23 cellular contexts compared by ENCODE assay signal in the genomic region with DNA sequence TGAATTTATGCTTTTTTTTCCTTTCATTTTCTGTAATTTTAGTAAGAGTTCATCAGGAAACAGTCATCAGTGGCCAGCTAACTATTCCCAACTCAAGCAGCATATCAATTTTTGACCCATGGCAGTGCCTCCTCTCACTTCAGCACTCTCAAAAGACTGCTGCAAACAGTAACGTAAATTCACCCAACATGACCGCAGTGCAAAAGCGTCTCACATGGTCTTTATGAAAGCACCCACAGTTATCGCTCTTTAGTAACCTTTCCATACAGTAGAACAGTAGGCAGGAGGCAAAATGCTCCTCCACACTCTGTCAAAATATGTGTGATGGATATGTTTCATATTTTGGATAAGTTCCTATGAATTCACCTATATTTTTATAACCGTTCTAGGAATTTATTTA. TPM values are rescaled to one million over a fixed set of nuclear protein-coding genes. Genes with fewer than 3 reads are reported as not detected.
DNase-seq lines count a peak whose midpoint lies in the region; ATAC-seq and TF ChIP-seq lines count a peak whose summit lies in the region.
"Had no signal": no experiment of that assay in that cellular context is flagged by ENCODE, and none has a peak within 500 bp of the region (broad histone marks: within the 10 kb centered on the region; RNA-seq: fewer than 3 reads in every experiment).

No MANE protein-coding gene starts in this region.

- no peak overlapping the region for H3T11ph ChIP-seq in H9 (ENCODE audit: low read length)

- no peak overlapping the region for H2BK5ac ChIP-seq in H9 (ENCODE audit: insufficient read length, low read length)

- no peak for DNase-seq in activated CD4-positive, alpha-beta T cell treated with anti-CD3 and anti-CD28 coated beads for 36 hours
- DNase-seq in activated CD4-positive, alpha-beta T cell treated with anti-CD3 and anti-CD28 coated beads, Interleukin-2, amount 50 U/mL, for 48 hours: no peak
- DNase-seq in H9 (no peak), HuH-7 (ENCODE audit: low spot score) (no peak), GM13977 (ENCODE audit: low spot score) (no peak), KG1 (lab: John Stamatoyannopoulos, UW) (no peak)
- no peak for DNase-seq in activated T-helper 2 cell treated with anti-CD3 and anti-CD28 coated beads, Interferon-gamma antibody, Interleukin-2, Interleukin-4, amounts not matched to agents 10 μg/mL and 5 μg/mL and 100 μg/mL, durations not matched to agents 14 hours and 24 hours and 36 hours (ENCODE audit: low spot score)
- DNase-seq in natural killer cell treated with Interleukin-12 subunit alpha and Interleukin-12 subunit beta and Interleukin-15 and Interleukin-18, amount 100 ng/mL, for 72 hours (ENCODE audit: low spot score): no peak
- DNase-seq: 8988T; activated CD4-positive, CD25-positive, alpha-beta regulatory T cell treated with anti-CD3 and anti-CD28 coated beads, Interleukin-2, amount 50 U/mL, for 72 hours; activated CD8-positive, alpha-beta memory T cell treated with anti-CD3 and anti-CD28 coated beads, Interleukin-2, amount 50 U/mL, for 4 hours; activated naive CD4-positive, alpha-beta T cell treated with Interleukin-2 at 50 U/mL for 16 hours; GF-D8; kidney glomerular epithelial cell; NCI-H1048; NCI-H2107; NK-92 treated with Interleukin-12 subunit alpha and Interleukin-12 subunit beta, amount 100 ng/mL, for 24 hours; pancreas; right cardiac atrium; RPMI8226 had no signal

- no peak overlapping the region for H3K14ac ChIP-seq in H9 (ENCODE audit: insufficient read depth, low read length)

- no peak overlapping the region for H2BK120ac ChIP-seq in H9 (ENCODE audit: low read depth, low read length, poor library complexity, severe bottlenecking)

- intact Hi-C loops in activated CD4-positive, alpha-beta T cell treated with anti-CD3 and anti-CD28 coated beads for 36 hours (cut with DNase I, micrococcal nuclease): no loop called here
- intact Hi-C loops in activated T-helper 2 cell treated with anti-CD3 and anti-CD28 coated beads, Interferon-gamma antibody, Interleukin-2, Interleukin-4, amounts not matched to agents 10 μg/mL and 5 μg/mL and 100 μg/mL, durations not matched to agents 14 hours and 24 hours and 36 hours (cut with micrococcal nuclease): no loop called here

- H3K4me3 Mint-ChIP-seq in activated CD4-positive, alpha-beta T cell treated with anti-CD3 and anti-CD28 coated beads for 36 hours: peak overlapping the region; percentile 29
- no peak overlapping the region for H3K4me3 Mint-ChIP-seq in H9
- peak overlapping the region; percentile 11 for H3K4me3 Mint-ChIP-seq in activated T-helper 2 cell treated with anti-CD3 and anti-CD28 coated beads, Interferon-gamma antibody, Interleukin-2, Interleukin-4, amounts not matched to agents 10 μg/mL and 5 μg/mL and 100 μg/mL, durations not matched to agents 14 hours and 24 hours and 36 hours (ENCODE audit: low read depth)
- H3K4me3 Mint-ChIP-seq in natural killer cell treated with Interleukin-12 subunit alpha and Interleukin-12 subunit beta and Interleukin-15 and Interleukin-18, amount 100 ng/mL, for 72 hours: peak overlapping the region; percentile 45

- WGBS in H9 (ENCODE audit: extremely low coverage, insufficient read length, low lambda C conversion rate): no CpG with 5 or more reads among the region's 5 CpGs

- H3K23me2 ChIP-seq in H9 (ENCODE audit: insufficient read length, low read depth, low read length, poor library complexity, severe bottlenecking): no peaks in the 10 kb centered on the region

- no peaks in the 10 kb centered on the region for H4K20me1 ChIP-seq in H9 (ENCODE audit: control insufficient read depth, insufficient read depth, insufficient read length)

- no peak overlapping the region for H4K5ac ChIP-seq in H9 (ENCODE audit: insufficient read length, low read depth, low read length)

- H3K9me3 Mint-ChIP-seq in activated CD4-positive, alpha-beta T cell treated with anti-CD3 and anti-CD28 coated beads for 36 hours (ENCODE audit: low read depth): no peaks in the 10 kb centered on the region
- H3K9me3 Mint-ChIP-seq in H9: no peaks in the 10 kb centered on the region
- no peaks in the 10 kb centered on the region for H3K9me3 Mint-ChIP-seq in activated T-helper 2 cell treated with anti-CD3 and anti-CD28 coated beads, Interferon-gamma antibody, Interleukin-2, Interleukin-4, amounts not matched to agents 10 μg/mL and 5 μg/mL and 100 μg/mL, durations not matched to agents 14 hours and 24 hours and 36 hours
- H3K9me3 Mint-ChIP-seq in natural killer cell treated with Interleukin-12 subunit alpha and Interleukin-12 subunit beta and Interleukin-15 and Interleukin-18, amount 100 ng/mL, for 72 hours: peaks cover 3% of the 10 kb centered on the region

- no peak overlapping the region for H2AFZ ChIP-seq in H9 (ENCODE audit: low read length)

- H3K27ac Mint-ChIP-seq in activated CD4-positive, alpha-beta T cell treated with anti-CD3 and anti-CD28 coated beads for 36 hours: peak overlapping the region; percentile 69
- peak overlapping the region in 2 of 3 experiments; percentile 29 to 78; a peak in 4 of 7 replicates for H3K27ac Mint-ChIP-seq in H9
- no peak overlapping the region for H3K27ac Mint-ChIP-seq in activated T-helper 2 cell treated with anti-CD3 and anti-CD28 coated beads, Interferon-gamma antibody, Interleukin-2, Interleukin-4, amounts not matched to agents 10 μg/mL and 5 μg/mL and 100 μg/mL, durations not matched to agents 14 hours and 24 hours and 36 hours
- H3K27ac Mint-ChIP-seq in natural killer cell treated with Interleukin-12 subunit alpha and Interleukin-12 subunit beta and Interleukin-15 and Interleukin-18, amount 100 ng/mL, for 72 hours: peak overlapping the region; percentile 38 to 45

- H2AK5ac ChIP-seq in H9 (ENCODE audit: insufficient read length, low read length): no peak overlapping the region

- no peaks in the 10 kb centered on the region for H3K9me3 ChIP-seq in H9 (ENCODE audit: control insufficient read depth, low read depth, low read length)
- H3K9me3 ChIP-seq: pancreas, suprapubic skin, vagina had no signal

- CTCF ChIA-PET in activated CD4-positive, alpha-beta T cell treated with anti-CD3 and anti-CD28 coated beads for 36 hours (lab: Charles Lee): interaction anchor here (1.0 to 1.1 kb wide), 3 partner anchors 9 to 37 kb away, joined by 3 to 4 read pairs (median 3); no protein-coding TSS in a partner anchor

- no peak overlapping the region for H2BK12ac ChIP-seq in H9 (ENCODE audit: insufficient read length, low read depth, low read length)

- no peak overlapping the region for H3K27ac ChIP-seq in H9 (ENCODE audit: insufficient read length, low read depth, low read length)
- H3K27ac ChIP-seq: pancreas, suprapubic skin, vagina had no signal

- peaks cover 4% of the 10 kb centered on the region for H3K36me3 Mint-ChIP-seq in activated CD4-positive, alpha-beta T cell treated with anti-CD3 and anti-CD28 coated beads for 36 hours (ENCODE audit: low read depth)
- H3K36me3 Mint-ChIP-seq in H9 (ENCODE audit: insufficient read depth in 1 of 3, low read depth in 3 of 3): no peaks in the 10 kb centered on the region; a peak in 1 of 7 replicates
- H3K36me3 Mint-ChIP-seq in activated T-helper 2 cell treated with anti-CD3 and anti-CD28 coated beads, Interferon-gamma antibody, Interleukin-2, Interleukin-4, amounts not matched to agents 10 μg/mL and 5 μg/mL and 100 μg/mL, durations not matched to agents 14 hours and 24 hours and 36 hours (ENCODE audit: low read depth): peaks cover 35% of the 10 kb centered on the region
- H3K36me3 Mint-ChIP-seq in natural killer cell treated with Interleukin-12 subunit alpha and Interleukin-12 subunit beta and Interleukin-15 and Interleukin-18, amount 100 ng/mL, for 72 hours: no peaks in the 10 kb centered on the region

- ATAC-seq in activated CD4-positive, alpha-beta T cell treated with anti-CD3 and anti-CD28 coated beads for 36 hours: no peak
- ATAC-seq in natural killer cell treated with Interleukin-12 subunit alpha and Interleukin-12 subunit beta and Interleukin-15 and Interleukin-18, amount 100 ng/mL, for 72 hours: no peak
- ATAC-seq: pancreas, right cardiac atrium, SK-N-SH treated with all-trans-retinoic acid at 6 μM for 48 hours had no signal

- no peak overlapping the region for H3K9ac ChIP-seq in H9 (ENCODE audit: extremely low read depth, insufficient read length, low read length)

- H4K8ac ChIP-seq in H9 (replicated peaks; ENCODE audit: insufficient read length, low read depth, low read length): no peak overlapping the region

- no peak overlapping the region for H3K4me2 ChIP-seq in H9 (ENCODE audit: insufficient read depth, insufficient read length, low read length)

- no peak for TF ChIP-seq CTCF in H9 (conservative IDR thresholded peaks at IDR 0.05)
- no peak for TF ChIP-seq CTCF in GM13977 (IDR thresholded peaks at IDR 0.05; ENCODE audit: extremely low read depth, insufficient read depth, missing control alignments)

- H3K27me3 ChIP-seq in H9 (ENCODE audit: insufficient read depth, low read length): no peaks in the 10 kb centered on the region
- H3K27me3 ChIP-seq: pancreas, suprapubic skin, vagina had no signal

- peaks cover 81% of the 10 kb centered on the region for H3K4me1 Mint-ChIP-seq in activated CD4-positive, alpha-beta T cell treated with anti-CD3 and anti-CD28 coated beads for 36 hours
- peaks cover 26 to 35% of the 10 kb centered on the region in 2 experiments for H3K4me1 Mint-ChIP-seq in H9
- peaks cover 51% of the 10 kb centered on the region for H3K4me1 Mint-ChIP-seq in activated T-helper 2 cell treated with anti-CD3 and anti-CD28 coated beads, Interferon-gamma antibody, Interleukin-2, Interleukin-4, amounts not matched to agents 10 μg/mL and 5 μg/mL and 100 μg/mL, durations not matched to agents 14 hours and 24 hours and 36 hours (ENCODE audit: low read depth)
- H3K4me1 Mint-ChIP-seq in natural killer cell treated with Interleukin-12 subunit alpha and Interleukin-12 subunit beta and Interleukin-15 and Interleukin-18, amount 100 ng/mL, for 72 hours (ENCODE audit: low read depth in 2 of 2): peaks cover 56 to 80% of the 10 kb centered on the region in 2 donors

- POLR2A ChIA-PET in activated CD4-positive, alpha-beta T cell treated with anti-CD3 and anti-CD28 coated beads for 36 hours (lab: Charles Lee): no interaction called here

- no peak overlapping the region for H3K23ac ChIP-seq in H9 (ENCODE audit: insufficient read length, low read depth, low read length)

- H3K4ac ChIP-seq in H9 (ENCODE audit: low read depth, low read length): no peak overlapping the region

- peaks cover 6% of the 10 kb centered on the region; the same call in 1 of the 2 replicates for H3K79me2 ChIP-seq in H9 (ENCODE audit: insufficient read depth, low read length)

- no peak overlapping the region for H2BK20ac ChIP-seq in H9 (ENCODE audit: low read depth, low read length, poor library complexity, severe bottlenecking)

- H3K56ac ChIP-seq in H9 (ENCODE audit: insufficient read length, low read depth, low read length): no peak overlapping the region

- H3K18ac ChIP-seq in H9 (ENCODE audit: insufficient read length, low read depth, low read length): no peak overlapping the region

- in situ Hi-C loops in GM13977 (cut with MboI; ENCODE audit: low pct_unique_long_range_greater_than_20kb, low sequenced_read_pairs, unreplicated experiment): no loop called here

- H3K27me3 Mint-ChIP-seq in activated CD4-positive, alpha-beta T cell treated with anti-CD3 and anti-CD28 coated beads for 36 hours: no peaks in the 10 kb centered on the region
- no peaks in the 10 kb centered on the region for H3K27me3 Mint-ChIP-seq in H9 (ENCODE audit: low read depth)
- no peaks in the 10 kb centered on the region for H3K27me3 Mint-ChIP-seq in activated T-helper 2 cell treated with anti-CD3 and anti-CD28 coated beads, Interferon-gamma antibody, Interleukin-2, Interleukin-4, amounts not matched to agents 10 μg/mL and 5 μg/mL and 100 μg/mL, durations not matched to agents 14 hours and 24 hours and 36 hours (ENCODE audit: low read depth)
- no peaks in the 10 kb centered on the region for H3K27me3 Mint-ChIP-seq in natural killer cell treated with Interleukin-12 subunit alpha and Interleukin-12 subunit beta and Interleukin-15 and Interleukin-18, amount 100 ng/mL, for 72 hours

- H4K91ac ChIP-seq in H9 (ENCODE audit: insufficient read length, low read depth, low read length): no peak overlapping the region

- H2BK15ac ChIP-seq in H9 (ENCODE audit: low read depth, low read length): no peak overlapping the region

- H3K4me1 ChIP-seq in H9 (ENCODE audit: insufficient read depth, low read length): no peaks in the 10 kb centered on the region; the same call in 1 of the 2 replicates

- H3K79me1 ChIP-seq in H9 (ENCODE audit: insufficient read depth, low read depth, low read length, poor library complexity, severe bottlenecking): no peaks in the 10 kb centered on the region

RNA-seq across cellular contexts. Expression of a gene that starts 48.6 kb away (rescaled TPM):
- total RNA-seq in activated CD4-positive, alpha-beta T cell treated with anti-CD3 and anti-CD28 coated beads for 36 hours: 10 to 100 TPM; 31.7 to 38.8 TPM
- total RNA-seq in H9 (2021): 27.9 and 34.0 TPM in 2 replicates
- total RNA-seq in activated T-helper 2 cell treated with anti-CD3 and anti-CD28 coated beads, Interferon-gamma antibody, Interleukin-2, Interleukin-4, amounts not matched to agents 10 μg/mL and 5 μg/mL and 100 μg/mL, durations not matched to agents 14 hours and 24 hours and 36 hours: 22.2 and 23.5 TPM in 2 replicates
- total RNA-seq in natural killer cell treated with Interleukin-12 subunit alpha and Interleukin-12 subunit beta and Interleukin-15 and Interleukin-18, amount 100 ng/mL, for 72 hours: 10 to 100 TPM; 58.2 to 62.5 TPM

Comparison
In these comparisons a context has a peak if more than half of its experiments do, and no peak if none do; other contexts are left out.
1. H3K4me3 Mint-ChIP-seq: peak in activated CD4-positive, alpha-beta T cell treated with anti-CD3 and anti-CD28 coated beads for 36 hours (single experiment), activated T-helper 2 cell treated with anti-CD3 and anti-CD28 coated beads, Interferon-gamma antibody, Interleukin-2, Interleukin-4, amounts not matched to agents 10 μg/mL and 5 μg/mL and 100 μg/mL, durations not matched to agents 14 hours and 24 hours and 36 hours (single experiment) and natural killer cell treated with Interleukin-12 subunit alpha and Interleukin-12 subunit beta and Interleukin-15 and Interleukin-18, amount 100 ng/mL, for 72 hours (single experiment); none in H9 (0 of 2).